8 cellular contexts compared by ENCODE assay signal in the genomic region with DNA sequence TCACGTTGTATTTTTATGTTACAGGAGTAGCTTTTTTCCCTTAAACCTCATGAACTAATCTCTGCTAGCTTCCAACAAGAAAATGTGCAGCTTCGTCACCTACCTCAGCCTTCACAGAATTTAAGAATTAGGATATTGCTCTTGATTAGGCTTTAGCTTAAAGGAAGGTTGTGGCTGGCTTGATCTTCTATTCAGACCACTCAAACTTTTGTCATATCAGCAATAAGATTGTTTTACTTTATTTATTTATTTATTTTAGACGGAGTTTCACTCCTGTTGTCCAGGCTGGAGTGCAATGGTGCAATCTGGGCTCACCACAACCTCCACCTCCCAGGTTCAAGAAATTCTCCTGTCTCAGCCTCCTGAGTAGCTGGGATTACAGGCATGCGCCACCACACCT.
"Had no signal": no experiment of that assay in that cellular context is flagged by ENCODE, and none has a peak within 500 bp of the region (broad histone marks: within the 10 kb centered on the region; RNA-seq: fewer than 3 reads in every experiment).

No MANE protein-coding gene starts in this region.

- H3K9me3 ChIP-seq: HAP-1 had no signal

- H3K4me1 ChIP-seq: HAP-1 had no signal

- H2AFZ ChIP-seq: GM23248 had no signal

- H3K36me3 ChIP-seq: HAP-1 had no signal

- ATAC-seq: HCT116 had no signal

- H3K4me3 ChIP-seq: GM23248, HAP-1 had no signal

- H3K9ac ChIP-seq: GM23248 had no signal

- H3K27ac ChIP-seq: GM23248, HL-60 had no signal

- DNase-seq: GM23248, GOT3, H7, HFFc6, KG1 had no signal
